In the genomic region with DNA sequence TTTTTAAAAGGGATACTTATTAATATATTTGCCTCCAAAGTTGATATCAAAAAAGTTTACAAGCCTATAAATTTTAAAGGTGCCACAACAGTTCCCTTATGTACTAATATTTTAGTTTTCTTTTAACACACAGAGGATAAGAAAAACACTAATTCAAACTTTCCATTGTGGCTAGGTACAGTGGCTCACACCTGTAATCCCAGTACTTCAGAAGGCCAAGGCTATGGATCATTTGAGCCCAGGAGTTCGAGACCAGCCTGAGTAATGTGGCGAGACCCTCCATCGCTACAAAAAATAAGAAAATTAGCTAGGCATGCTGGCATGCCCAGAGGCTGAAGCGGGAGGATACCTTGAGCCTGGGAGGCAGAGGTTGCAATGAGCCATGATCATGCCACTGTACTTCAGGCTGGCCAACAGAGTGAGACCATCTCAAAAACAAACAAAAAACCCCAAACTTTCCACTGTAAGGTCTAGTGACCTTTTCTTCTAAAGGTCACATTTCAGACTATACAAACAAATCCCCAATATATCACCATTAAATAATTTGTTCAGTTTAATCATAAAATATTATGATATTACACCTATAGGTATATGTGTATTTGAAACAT, we compare ENCODE assay signal across 33 cellular contexts.
"Had no signal": no experiment of that assay in that cellular context is flagged by ENCODE, and none has a peak within 500 bp of the region (broad histone marks: within the 10 kb centered on the region; RNA-seq: fewer than 3 reads in every experiment).

No MANE protein-coding gene starts in this region.

- H3K27me3 ChIP-seq: ascending aorta, breast epithelium, cardiac muscle cell, dorsolateral prefrontal cortex, heart left ventricle had no signal

- H3K4me3 Mint-ChIP-seq: activated B cell treated with CpG ODN at 0.5 μM for 24 hours; activated CD8-positive, alpha-beta T cell treated with anti-CD3 and anti-CD28 coated beads for 36 hours; activated naive CD4-positive, alpha-beta T cell treated with anti-CD3 and anti-CD28 coated beads, Interleukin-2, amount 10 ng/mL, durations not matched to agents 7 days and 5 days; activated naive CD8-positive, alpha-beta T cell treated with anti-CD3 and anti-CD28 coated beads, Interleukin-2, amount 10 ng/mL, durations not matched to agents 7 days and 5 days; dendritic cell treated with granulocyte-macrophage colony-stimulating factor and Interleukin-4, amounts not matched to agents 40 ng/mL and 50 ng/mL, for 4 days; endodermal cell; T-helper 17 cell; T-helper 2 cell treated with Interferon-gamma antibody and Interleukin-4, amounts not matched to agents 5 μg/mL and 100 μg/mL, for 36 hours had no signal

- DNase-seq: activated B cell treated with CpG ODN at 0.5 μM for 24 hours; activated CD4-positive, alpha-beta T cell treated with anti-CD3 and anti-CD28 coated beads for 48 hours; activated CD4-positive, alpha-beta T cell treated with anti-CD3 and anti-CD28 coated beads, Interleukin-2, amount 50 U/mL, for 1 hour; activated CD4-positive, alpha-beta T cell treated with anti-CD3 and anti-CD28 coated beads, Interleukin-2, amount 50 U/mL, for 48 hours; activated CD8-positive, alpha-beta memory T cell treated with anti-CD3 and anti-CD28 coated beads for 24 hours; activated CD8-positive, alpha-beta T cell treated with anti-CD3 and anti-CD28 coated beads for 36 hours; activated gamma-delta T cell; activated naive CD4-positive, alpha-beta T cell; activated naive CD4-positive, alpha-beta T cell treated with anti-CD3 and anti-CD28 coated beads, Interleukin-2, amount 10 ng/mL, durations not matched to agents 7 days and 5 days; activated naive CD8-positive, alpha-beta T cell treated with anti-CD3 and anti-CD28 coated beads, Interleukin-2, amount 10 ng/mL, durations not matched to agents 7 days and 5 days; activated T-cell treated with anti-CD3 and anti-CD28 coated beads, Interleukin-2, amount 50 U/mL, for 48 hours; central memory CD4-positive, alpha-beta T cell; cerebellar nuclear complex; dorsolateral prefrontal cortex; effector memory CD4-positive, alpha-beta T cell; endodermal cell; foreskin fibroblast; glutamatergic neuron; heart left ventricle; T-helper 1 cell; T-helper 17 cell; T1000; WERI-Rb-1 had no signal

- H3K27ac Mint-ChIP-seq: activated B cell treated with CpG ODN at 0.5 μM for 24 hours; activated CD8-positive, alpha-beta T cell treated with anti-CD3 and anti-CD28 coated beads for 36 hours; activated naive CD4-positive, alpha-beta T cell treated with anti-CD3 and anti-CD28 coated beads, Interleukin-2, amount 10 ng/mL, durations not matched to agents 7 days and 5 days; activated naive CD8-positive, alpha-beta T cell treated with anti-CD3 and anti-CD28 coated beads, Interleukin-2, amount 10 ng/mL, durations not matched to agents 7 days and 5 days; dendritic cell treated with granulocyte-macrophage colony-stimulating factor and Interleukin-4, amounts not matched to agents 40 ng/mL and 50 ng/mL, for 4 days; endodermal cell; T-helper 17 cell; T-helper 2 cell treated with Interferon-gamma antibody and Interleukin-4, amounts not matched to agents 5 μg/mL and 100 μg/mL, for 36 hours had no signal

- H3K9me3 Mint-ChIP-seq: activated B cell treated with CpG ODN at 0.5 μM for 24 hours; activated CD8-positive, alpha-beta T cell treated with anti-CD3 and anti-CD28 coated beads for 36 hours; activated naive CD4-positive, alpha-beta T cell treated with anti-CD3 and anti-CD28 coated beads, Interleukin-2, amount 10 ng/mL, durations not matched to agents 7 days and 5 days; activated naive CD4-positive, alpha-beta T cell treated with anti-CD3 and anti-CD28 coated beads, Interleukin-2, amount 50 U/mL, for 72 hours; activated naive CD8-positive, alpha-beta T cell treated with anti-CD3 and anti-CD28 coated beads, Interleukin-2, amount 10 ng/mL, durations not matched to agents 7 days and 5 days; brain; dendritic cell treated with granulocyte-macrophage colony-stimulating factor and Interleukin-4, amounts not matched to agents 40 ng/mL and 50 ng/mL, for 4 days; endodermal cell; T-helper 2 cell treated with Interferon-gamma antibody and Interleukin-4, amounts not matched to agents 5 μg/mL and 100 μg/mL, for 36 hours had no signal

- H3K27me3 Mint-ChIP-seq: activated B cell treated with CpG ODN at 0.5 μM for 24 hours; activated CD8-positive, alpha-beta T cell treated with anti-CD3 and anti-CD28 coated beads for 36 hours; activated naive CD4-positive, alpha-beta T cell treated with anti-CD3 and anti-CD28 coated beads, Interleukin-2, amount 10 ng/mL, durations not matched to agents 7 days and 5 days; activated naive CD8-positive, alpha-beta T cell treated with anti-CD3 and anti-CD28 coated beads, Interleukin-2, amount 10 ng/mL, durations not matched to agents 7 days and 5 days; brain; dendritic cell treated with granulocyte-macrophage colony-stimulating factor and Interleukin-4, amounts not matched to agents 40 ng/mL and 50 ng/mL, for 4 days; T-helper 17 cell had no signal

- H3K27ac ChIP-seq: ascending aorta, breast epithelium, cardiac muscle cell, coronary artery, WERI-Rb-1 had no signal

- H3K9me3 ChIP-seq: ascending aorta, breast epithelium, heart left ventricle had no signal

- H3K36me3 ChIP-seq: ascending aorta, breast epithelium, cardiac muscle cell, WERI-Rb-1 had no signal

- H3K4me1 ChIP-seq: ascending aorta, breast epithelium had no signal

- H3K4me3 ChIP-seq: ascending aorta, breast epithelium, cardiac muscle cell, coronary artery had no signal

- H3K36me3 Mint-ChIP-seq: activated naive CD4-positive, alpha-beta T cell treated with anti-CD3 and anti-CD28 coated beads, Interleukin-2, amount 50 U/mL, for 72 hours; brain had no signal

- ATAC-seq: activated CD4-positive, CD25-positive, alpha-beta regulatory T cell treated with anti-CD3 and anti-CD28 coated beads, Interleukin-2, amount 50 U/mL, for 24 hours; activated CD8-positive, alpha-beta T cell treated with anti-CD3 and anti-CD28 coated beads for 36 hours; activated naive CD4-positive, alpha-beta T cell treated with anti-CD3 and anti-CD28 coated beads, Interleukin-2, amount 50 U/mL, for 72 hours; esophagus mucosa; T-helper 17 cell had no signal

- H3K4me1 Mint-ChIP-seq: activated B cell treated with CpG ODN at 0.5 μM for 24 hours; activated naive CD4-positive, alpha-beta T cell treated with anti-CD3 and anti-CD28 coated beads, Interleukin-2, amount 10 ng/mL, durations not matched to agents 7 days and 5 days; activated naive CD8-positive, alpha-beta T cell treated with anti-CD3 and anti-CD28 coated beads, Interleukin-2, amount 10 ng/mL, durations not matched to agents 7 days and 5 days had no signal
